1 cellular context compared by ENCODE assay signal in the genomic region with DNA sequence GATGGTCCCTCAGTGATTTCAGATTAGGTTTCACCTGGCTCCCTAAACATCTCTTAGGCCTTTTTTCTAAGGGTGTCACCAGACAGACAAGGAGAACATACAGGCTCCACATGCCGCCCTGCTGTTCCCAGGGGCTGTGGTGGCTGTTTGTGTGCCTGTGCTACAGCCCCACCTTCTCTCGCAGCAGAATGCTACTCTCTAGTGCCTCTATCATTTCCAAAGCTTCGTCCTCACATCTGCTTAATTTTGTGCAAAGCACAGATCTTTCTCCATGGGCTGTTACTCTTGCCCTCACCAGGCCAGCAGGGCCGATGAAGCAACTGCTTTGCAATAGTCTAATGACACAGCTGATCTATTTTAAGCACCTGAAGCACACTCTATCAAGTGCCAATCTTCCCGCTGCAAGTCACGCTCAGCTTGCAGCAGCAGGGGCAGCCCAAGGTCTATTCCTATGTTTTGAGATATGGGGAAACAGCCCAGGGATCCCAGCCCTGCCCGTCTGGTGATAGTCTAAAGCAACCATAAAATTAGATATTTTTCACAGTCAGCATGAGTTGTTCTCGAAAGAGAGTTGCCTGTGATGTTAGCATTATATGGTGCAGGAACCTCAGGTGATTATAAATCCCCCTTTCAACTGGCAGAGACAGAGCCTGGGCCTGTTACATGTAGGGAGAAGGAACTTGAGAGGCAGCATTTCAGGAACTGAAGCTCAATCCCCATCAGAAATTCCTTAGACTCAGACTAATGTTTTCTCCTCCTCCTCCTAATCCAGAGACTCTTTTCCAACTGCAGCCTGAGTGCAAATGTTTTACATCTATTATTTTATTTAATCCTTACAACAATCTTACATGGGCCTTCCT.
A peak's percentile ranks its signal among the peaks of the same experiment; 100 is the strongest.
TF ChIP-seq lines count a peak whose summit lies in the region.

No MANE protein-coding gene starts in this region.

TF ChIP-seq in K562, 482 proteins besides CTCF, POLR2A, EP300 and RAD21 (continued from another document and continues in another):
- TF ChIP-seq ARID3B (CRISPR knock-in tag; IDR thresholded peaks at IDR 0.05; ENCODE audit: borderline replicate concordance) (no peak), ZKSCAN1 (IDR thresholded peaks at IDR 0.05; ENCODE audit: low read depth, low read length) (no peak), CBFB (CRISPR knock-in tag; IDR thresholded peaks at IDR 0.05) (no peak), ZSCAN32 (CRISPR knock-in tag; IDR thresholded peaks at IDR 0.05) (peak; percentile 76), L3MBTL2 (IDR thresholded peaks at IDR 0.05) (peak; percentile 93), ETS1 (conservative IDR thresholded peaks at IDR 0.05; ENCODE audit: control insufficient read depth, low read depth, low read length) (no peak), RFX5 (IDR thresholded peaks at IDR 0.05; ENCODE audit: low read depth, low read length) (no peak), TEAD2 (tag; IDR thresholded peaks at IDR 0.05) (no peak), ZNF551 (CRISPR knock-in tag; IDR thresholded peaks at IDR 0.05) (no peak), POLR2AphosphoS5 (IDR thresholded peaks at IDR 0.05; ENCODE audit: control insufficient read depth, insufficient read depth, low read depth, low read length) (no peak), RAD51 (IDR thresholded peaks at IDR 0.05; ENCODE audit: borderline replicate concordance, low read depth) (no peak), NRF1 (conservative IDR thresholded peaks at IDR 0.05 in 1 of 2, IDR thresholded peaks at IDR 0.05 in 1 of 2) (peak; percentile 29 to 49; a peak in 3 of 4 replicates), ZBTB9 (CRISPR knock-in tag; IDR thresholded peaks at IDR 0.05) (no peak), SPI1 (IDR thresholded peaks at IDR 0.05; ENCODE audit: borderline replicate concordance, low read depth, low read length) (no peak), ETV5 (CRISPR knock-in tag; IDR thresholded peaks at IDR 0.05; ENCODE audit: low read depth) (no peak), GABPB1 (CRISPR knock-in tag; IDR thresholded peaks at IDR 0.05) (no peak), MECOM (CRISPR knock-in tag; IDR thresholded peaks at IDR 0.05) (no peak), ARID1B (IDR thresholded peaks at IDR 0.05) (no peak), IRF1 (CRISPR knock-in tag; IDR thresholded peaks at IDR 0.05; ENCODE audit: borderline replicate concordance) (no peak), NBN (IDR thresholded peaks at IDR 0.05; ENCODE audit: low read depth) (no peak; the same call in 1 of the 2 replicates), ZNF76 (CRISPR knock-in tag; IDR thresholded peaks at IDR 0.05; ENCODE audit: borderline replicate concordance) (0 out of 2 replicates have a peak, but pooled peaks have one; percentile 68), CCAR2 (IDR thresholded peaks at IDR 0.05; ENCODE audit: low read depth, low read length) (no peak), PHB (CRISPR knock-in tag; IDR thresholded peaks at IDR 0.05) (no peak), ZNF79 (CRISPR knock-in tag; IDR thresholded peaks at IDR 0.05; ENCODE audit: low read depth) (no peak), TCF3 (CRISPR knock-in tag; IDR thresholded peaks at IDR 0.05) (peak; percentile 53), CBX1 (IDR thresholded peaks at IDR 0.05; ENCODE audit: low read depth) (no peak), BRD4 (IDR thresholded peaks at IDR 0.05) (no peak), HOXB6 (CRISPR knock-in tag; IDR thresholded peaks at IDR 0.05; ENCODE audit: borderline replicate concordance) (no peak), MYNN (IDR thresholded peaks at IDR 0.05) (no peak), MYNN (CRISPR knock-in tag; IDR thresholded peaks at IDR 0.05) (no peak), JUND (IDR thresholded peaks at IDR 0.05; ENCODE audit: borderline replicate concordance, low read depth, low read length) (peak; percentile 82), JUND (tag; IDR thresholded peaks at IDR 0.05; ENCODE audit: borderline replicate concordance, low read depth, low read length) (peak; percentile 79; the same call in 1 of the 3 replicates), ATF4 (CRISPR knock-in tag; IDR thresholded peaks at IDR 0.05) (peak; percentile 98), FOXO4 (CRISPR knock-in tag; IDR thresholded peaks at IDR 0.05) (no peak), DNMT1 (IDR thresholded peaks at IDR 0.05) (no peak), LARP7 (IDR thresholded peaks at IDR 0.05) (no peak), SMARCC2 (IDR thresholded peaks at IDR 0.05; ENCODE audit: low read depth) (no peak)
- TF ChIP-seq, protein P1, sequence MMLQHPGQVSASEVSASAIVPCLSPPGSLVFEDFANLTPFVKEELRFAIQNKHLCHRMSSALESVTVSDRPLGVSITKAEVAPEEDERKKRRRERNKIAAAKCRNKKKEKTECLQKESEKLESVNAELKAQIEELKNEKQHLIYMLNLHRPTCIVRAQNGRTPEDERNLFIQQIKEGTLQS (IDR thresholded peaks at IDR 0.05): peak; percentile 93
- TF ChIP-seq, protein P1 (CRISPR knock-in tag; conservative IDR thresholded peaks at IDR 0.05): no peak; the same call in 1 of the 2 replicates
- TF ChIP-seq, protein P2, sequence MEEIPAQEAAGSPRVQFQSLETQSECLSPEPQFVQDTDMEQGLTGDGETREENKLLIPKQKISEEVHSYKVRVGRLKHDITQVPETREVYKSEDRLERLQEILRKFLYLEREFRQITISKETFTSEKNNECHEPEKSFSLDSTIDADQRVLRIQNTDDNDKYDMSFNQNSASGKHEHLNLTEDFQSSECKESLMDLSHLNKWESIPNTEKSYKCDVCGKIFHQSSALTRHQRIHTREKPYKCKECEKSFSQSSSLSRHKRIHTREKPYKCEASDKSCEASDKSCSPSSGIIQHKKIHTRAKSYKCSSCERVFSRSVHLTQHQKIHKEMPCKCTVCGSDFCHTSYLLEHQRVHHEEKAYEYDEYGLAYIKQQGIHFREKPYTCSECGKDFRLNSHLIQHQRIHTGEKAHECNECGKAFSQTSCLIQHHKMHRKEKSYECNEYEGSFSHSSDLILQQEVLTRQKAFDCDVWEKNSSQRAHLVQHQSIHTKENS (CRISPR knock-in tag; IDR thresholded peaks at IDR 0.05): no peak
- TF ChIP-seq, protein P3, sequence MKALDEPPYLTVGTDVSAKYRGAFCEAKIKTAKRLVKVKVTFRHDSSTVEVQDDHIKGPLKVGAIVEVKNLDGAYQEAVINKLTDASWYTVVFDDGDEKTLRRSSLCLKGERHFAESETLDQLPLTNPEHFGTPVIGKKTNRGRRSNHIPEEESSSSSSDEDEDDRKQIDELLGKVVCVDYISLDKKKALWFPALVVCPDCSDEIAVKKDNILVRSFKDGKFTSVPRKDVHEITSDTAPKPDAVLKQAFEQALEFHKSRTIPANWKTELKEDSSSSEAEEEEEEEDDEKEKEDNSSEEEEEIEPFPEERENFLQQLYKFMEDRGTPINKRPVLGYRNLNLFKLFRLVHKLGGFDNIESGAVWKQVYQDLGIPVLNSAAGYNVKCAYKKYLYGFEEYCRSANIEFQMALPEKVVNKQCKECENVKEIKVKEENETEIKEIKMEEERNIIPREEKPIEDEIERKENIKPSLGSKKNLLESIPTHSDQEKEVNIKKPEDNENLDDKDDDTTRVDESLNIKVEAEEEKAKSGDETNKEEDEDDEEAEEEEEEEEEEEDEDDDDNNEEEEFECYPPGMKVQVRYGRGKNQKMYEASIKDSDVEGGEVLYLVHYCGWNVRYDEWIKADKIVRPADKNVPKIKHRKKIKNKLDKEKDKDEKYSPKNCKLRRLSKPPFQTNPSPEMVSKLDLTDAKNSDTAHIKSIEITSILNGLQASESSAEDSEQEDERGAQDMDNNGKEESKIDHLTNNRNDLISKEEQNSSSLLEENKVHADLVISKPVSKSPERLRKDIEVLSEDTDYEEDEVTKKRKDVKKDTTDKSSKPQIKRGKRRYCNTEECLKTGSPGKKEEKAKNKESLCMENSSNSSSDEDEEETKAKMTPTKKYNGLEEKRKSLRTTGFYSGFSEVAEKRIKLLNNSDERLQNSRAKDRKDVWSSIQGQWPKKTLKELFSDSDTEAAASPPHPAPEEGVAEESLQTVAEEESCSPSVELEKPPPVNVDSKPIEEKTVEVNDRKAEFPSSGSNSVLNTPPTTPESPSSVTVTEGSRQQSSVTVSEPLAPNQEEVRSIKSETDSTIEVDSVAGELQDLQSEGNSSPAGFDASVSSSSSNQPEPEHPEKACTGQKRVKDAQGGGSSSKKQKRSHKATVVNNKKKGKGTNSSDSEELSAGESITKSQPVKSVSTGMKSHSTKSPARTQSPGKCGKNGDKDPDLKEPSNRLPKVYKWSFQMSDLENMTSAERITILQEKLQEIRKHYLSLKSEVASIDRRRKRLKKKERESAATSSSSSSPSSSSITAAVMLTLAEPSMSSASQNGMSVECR (CRISPR knock-in tag; IDR thresholded peaks at IDR 0.05): no peak
- TF ChIP-seq, protein P4, sequence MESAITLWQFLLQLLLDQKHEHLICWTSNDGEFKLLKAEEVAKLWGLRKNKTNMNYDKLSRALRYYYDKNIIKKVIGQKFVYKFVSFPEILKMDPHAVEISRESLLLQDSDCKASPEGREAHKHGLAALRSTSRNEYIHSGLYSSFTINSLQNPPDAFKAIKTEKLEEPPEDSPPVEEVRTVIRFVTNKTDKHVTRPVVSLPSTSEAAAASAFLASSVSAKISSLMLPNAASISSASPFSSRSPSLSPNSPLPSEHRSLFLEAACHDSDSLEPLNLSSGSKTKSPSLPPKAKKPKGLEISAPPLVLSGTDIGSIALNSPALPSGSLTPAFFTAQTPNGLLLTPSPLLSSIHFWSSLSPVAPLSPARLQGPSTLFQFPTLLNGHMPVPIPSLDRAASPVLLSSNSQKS (CRISPR knock-in tag; IDR thresholded peaks at IDR 0.05): no peak
